Comparison of ENCODE assay signal across 22 cellular contexts in genomic region chr2:145356046-145356445, GRCh38.
"Had no signal": no experiment of that assay in that cellular context is flagged by ENCODE, and none has a peak within 500 bp of the region (broad histone marks: within the 10 kb centered on the region; RNA-seq: fewer than 3 reads in every experiment).

No MANE protein-coding gene starts in this region.

- H3K36me3 ChIP-seq: adrenal gland, ascending aorta, breast epithelium, gastroesophageal sphincter, upper lobe of left lung had no signal

- ATAC-seq: activated naive CD4-positive, alpha-beta T cell treated with anti-CD3 and anti-CD28 coated beads, Interleukin-2, amount 50 U/mL, for 72 hours; gastroesophageal sphincter; left cardiac atrium; natural killer cell; sciatic nerve; stimulated activated naive B cell treated with anti-CD40 and anti-IgM and Interleukin-4, amounts not matched to agents 10 μg/mL and 1 μg/mL and 100 μg/mL, for 72 hours had no signal

- H3K4me1 Mint-ChIP-seq: central memory CD8-positive, alpha-beta T cell; natural killer cell; stimulated activated naive B cell treated with anti-CD40 and anti-IgM and Interleukin-4, amounts not matched to agents 10 μg/mL and 1 μg/mL and 100 μg/mL, for 72 hours had no signal

- H3K9me3 Mint-ChIP-seq: activated naive CD4-positive, alpha-beta T cell treated with anti-CD3 and anti-CD28 coated beads, Interleukin-2, amount 50 U/mL, for 72 hours; central memory CD8-positive, alpha-beta T cell; natural killer cell; stimulated activated naive B cell treated with anti-CD40 and anti-IgM and Interleukin-4, amounts not matched to agents 10 μg/mL and 1 μg/mL and 100 μg/mL, for 72 hours had no signal

- H3K36me3 Mint-ChIP-seq: activated naive CD4-positive, alpha-beta T cell treated with anti-CD3 and anti-CD28 coated beads, Interleukin-2, amount 50 U/mL, for 72 hours; natural killer cell; stimulated activated naive B cell treated with anti-CD40 and anti-IgM and Interleukin-4, amounts not matched to agents 10 μg/mL and 1 μg/mL and 100 μg/mL, for 72 hours had no signal

- DNase-seq: activated CD4-positive, alpha-beta T cell treated with anti-CD3 and anti-CD28 coated beads for 1 hour; activated CD4-positive, alpha-beta T cell treated with anti-CD3 and anti-CD28 coated beads, Interleukin-2, amount 50 U/mL, for 1 hour; activated gamma-delta T cell treated with Interleukin-2 at 50 U/mL for 16 hours; activated T-cell treated with anti-CD3 and anti-CD28 coated beads, Interleukin-2, amount 50 U/mL, for 1 hour; adrenal gland; effector memory CD4-positive, alpha-beta T cell; head of caudate nucleus; hypothalamus; left cardiac atrium; midbrain; natural killer cell; stimulated activated CD4-positive, alpha-beta T cell treated with anti-CD3 and anti-CD28 coated beads, Interleukin-2, amount 100 ng/mL, for 48 hours; stimulated activated CD8-positive, alpha-beta memory T cell treated with anti-CD3 and anti-CD28 coated beads, Interleukin-4, amount 100 ng/mL, for 48 hours; stimulated activated naive B cell treated with anti-CD40 and anti-IgM and Interleukin-4, amounts not matched to agents 10 μg/mL and 1 μg/mL and 100 μg/mL, for 72 hours; T-helper 9 cell; upper lobe of left lung had no signal

- H3K27me3 ChIP-seq: adrenal gland, ascending aorta, breast epithelium, gastroesophageal sphincter, upper lobe of left lung had no signal

- H3K27me3 Mint-ChIP-seq: central memory CD8-positive, alpha-beta T cell; stimulated activated naive B cell treated with anti-CD40 and anti-IgM and Interleukin-4, amounts not matched to agents 10 μg/mL and 1 μg/mL and 100 μg/mL, for 72 hours had no signal

- H3K9me3 ChIP-seq: adrenal gland, ascending aorta, breast epithelium, gastroesophageal sphincter, upper lobe of left lung had no signal

- H3K4me1 ChIP-seq: adrenal gland, ascending aorta, breast epithelium, gastroesophageal sphincter, upper lobe of left lung had no signal

- H3K4me3 Mint-ChIP-seq: central memory CD8-positive, alpha-beta T cell; natural killer cell; stimulated activated naive B cell treated with anti-CD40 and anti-IgM and Interleukin-4, amounts not matched to agents 10 μg/mL and 1 μg/mL and 100 μg/mL, for 72 hours had no signal

- H3K27ac ChIP-seq: adrenal gland, ascending aorta, breast epithelium, gastroesophageal sphincter, upper lobe of left lung had no signal

- H3K27ac Mint-ChIP-seq: activated naive CD4-positive, alpha-beta T cell treated with anti-CD3 and anti-CD28 coated beads, Interleukin-2, amount 50 U/mL, for 72 hours; natural killer cell; stimulated activated naive B cell treated with anti-CD40 and anti-IgM and Interleukin-4, amounts not matched to agents 10 μg/mL and 1 μg/mL and 100 μg/mL, for 72 hours had no signal

- H3K4me3 ChIP-seq: adrenal gland, ascending aorta, breast epithelium, gastroesophageal sphincter, upper lobe of left lung had no signal
